ENCODE assay signal across 10 cellular contexts in genomic region chr5:60810438-60811085, GRCh38. TPM values are rescaled to one million over a fixed set of nuclear protein-coding genes. Genes with fewer than 3 reads are reported as not detected.
DNase-seq lines count a peak whose midpoint lies in the region; ATAC-seq, FAIRE-seq and TF ChIP-seq lines count a peak whose summit lies in the region.
"Had no signal": no experiment of that assay in that cellular context is flagged by ENCODE, and none has a peak within 500 bp of the region (broad histone marks: within the 10 kb centered on the region; RNA-seq: fewer than 3 reads in every experiment).

No MANE protein-coding gene starts in this region.

- H3K27me3 ChIP-seq in GM12878 (replicated peaks in 1 of 2; ENCODE audit: control insufficient read depth in 2 of 2, insufficient read depth in 2 of 2, low read length in 1 of 2) = no peaks in the 10 kb centered on the region
- no peaks in the 10 kb centered on the region for H3K27me3 ChIP-seq in heart right ventricle

- no peak for TF ChIP-seq EP300 in GM12878 (IDR thresholded peaks at IDR 0.05; ENCODE audit: borderline replicate concordance in 1 of 2, control insufficient read depth in 1 of 2, low read depth in 2 of 2, low read length in 2 of 2)

- H3K4me1 ChIP-seq in GM12878 (ENCODE audit: control insufficient read depth, insufficient read depth, low read length) (no peaks in the 10 kb centered on the region), heart right ventricle (no peaks in the 10 kb centered on the region)

- no peak for FAIRE-seq in GM12878 (lab: Jason Lieb, UNC)

- H4K20me1 ChIP-seq in GM12878 (ENCODE audit: control insufficient read depth, insufficient read depth) = no peaks in the 10 kb centered on the region

- in situ Hi-C loops in GM12878 (cut with MboI) = no loop called here

- no peaks in the 10 kb centered on the region for H3K79me2 ChIP-seq in GM12878 (ENCODE audit: control insufficient read depth, insufficient read depth, low read length)

- POLR2A ChIA-PET in GM12878 (lab: Charles Lee) = no interaction called here

- no peak overlapping the region for H3K4me3 ChIP-seq in GM12878
- H3K4me3 ChIP-seq in heart right ventricle = no peak overlapping the region

- no peak overlapping the region for H3K9ac ChIP-seq in GM12878 (ENCODE audit: control insufficient read depth, insufficient read depth, low read length)

- BruUV-seq in GM12878 (replicated peaks; lab: Mats Ljungman, UMichigan) = no TSS peak

- RAD21 ChIA-PET in GM12878 (lab: Charles Lee; ENCODE audit: unreplicated experiment) = no interaction called here

- DNase-seq in GM12878 (ENCODE audit: low read depth, low spot score) (no peak), stromal cell of bone marrow (ENCODE audit: low read depth) (peak; percentile 14), H4 (ENCODE audit: low spot score) (no peak), heart right ventricle (no peak), medulla oblongata (ENCODE audit: extremely low spot score) (no peak), NCI-H446 (lab: John Stamatoyannopoulos, UW) (no peak)
- DNase-seq: endodermal cell had no signal

- TF ChIP-seq CTCF in GM12878 (IDR thresholded peaks at IDR 0.05 in 2 of 3, conservative IDR thresholded peaks at IDR 0.05 in 1 of 3; ENCODE audit: control insufficient read depth in 2 of 3, extremely low read depth in 1 of 3, insufficient read depth in 1 of 3, low read depth in 3 of 3, low read length in 3 of 3) = no peak
- no peak for TF ChIP-seq CTCF in heart right ventricle (IDR thresholded peaks at IDR 0.05)

- intact Hi-C loops in GM12878 (cut with micrococcal nuclease; ENCODE audit: unreplicated experiment) (no loop called here), heart right ventricle (cut with DNase I) (no loop called here)

- WGBS in GM12878 (ENCODE audit: insufficient coverage, insufficient replicate concordance, low lambda C conversion rate, missing lambda C conversion rate) = 24% methylated on average over 2 of the region's 2 CpGs
- WGBS in heart right ventricle, 2 donors = 55 to 60% methylated on average over 2 of the region's 2 CpGs

- H2AFZ ChIP-seq in GM12878 (ENCODE audit: control insufficient read depth, low read depth, low read length) = no peak overlapping the region

- no peaks in the 10 kb centered on the region for H3K9me3 ChIP-seq in GM12878 (replicated peaks; ENCODE audit: control insufficient read depth, insufficient read depth, low read length)
- no peaks in the 10 kb centered on the region for H3K9me3 ChIP-seq in heart right ventricle

- H3K36me3 ChIP-seq in GM12878 (ENCODE audit: control insufficient read depth in 2 of 2, insufficient read depth in 2 of 2, low read length in 1 of 2) (no peaks in the 10 kb centered on the region), heart right ventricle (no peaks in the 10 kb centered on the region)

- H3K27ac ChIP-seq in GM12878 (ENCODE audit: control insufficient read depth, insufficient read depth) = no peak overlapping the region
- no peak overlapping the region for H3K27ac ChIP-seq in heart right ventricle

- SMC1A ChIA-PET in GM12878 (lab: Charles Lee; ENCODE audit: uncharacterized antibody, unreplicated experiment) = no interaction called here

- CTCF ChIA-PET in GM12878 (lab: Yijun Ruan, JAX) = no interaction called here

- TF ChIP-seq POLR2A in GM12878 (IDR thresholded peaks at IDR 0.05; ENCODE audit: low read depth, low read length) = no peak

- ATAC-seq in GM19438 (IDR thresholded peaks at IDR 0.05; ENCODE audit: low read depth, unreplicated experiment) (peak; percentile 97), HG03108 (IDR thresholded peaks at IDR 0.05; ENCODE audit: unreplicated experiment) (peak; percentile 88), GM12878 (peak; percentile 44), heart right ventricle (no peak)
- ATAC-seq: SK-N-SH treated with all-trans-retinoic acid at 6 μM for 48 hours had no signal

- TF ChIP-seq RAD21 in GM12878 (IDR thresholded peaks at IDR 0.05; ENCODE audit: insufficient read depth, low read depth, low read length) = no peak

- H3K4me2 ChIP-seq in GM12878 (ENCODE audit: control insufficient read depth, insufficient read depth) = no peak overlapping the region

TF ChIP-seq in GM12878, 131 proteins besides CTCF, POLR2A, EP300 and RAD21 (continues in another document):
- no peak for TF ChIP-seq POLR2AphosphoS5 (IDR thresholded peaks at IDR 0.05; ENCODE audit: low read length)
- TF ChIP-seq NFXL1 (IDR thresholded peaks at IDR 0.05; ENCODE audit: borderline replicate concordance) = no peak
- no peak for TF ChIP-seq ZZZ3 (IDR thresholded peaks at IDR 0.05; ENCODE audit: control insufficient read depth, insufficient read length, low read depth)
- TF ChIP-seq POLR2AphosphoS2 (IDR thresholded peaks at IDR 0.05; ENCODE audit: low read depth, low read length) = no peak
- no peak for TF ChIP-seq KDM1A (IDR thresholded peaks at IDR 0.05; ENCODE audit: borderline replicate concordance)
- no peak for TF ChIP-seq MLLT1 (IDR thresholded peaks at IDR 0.05)
- TF ChIP-seq ZNF622 (IDR thresholded peaks at IDR 0.05) = no peak
- no peak for TF ChIP-seq RB1 (IDR thresholded peaks at IDR 0.05; ENCODE audit: borderline replicate concordance)
- no peak for TF ChIP-seq NRF1 (conservative IDR thresholded peaks at IDR 0.05; ENCODE audit: low read depth, low read length)
- TF ChIP-seq TCF12 (IDR thresholded peaks at IDR 0.05; ENCODE audit: low read depth, low read length) = no peak
- TF ChIP-seq ATF2 (IDR thresholded peaks at IDR 0.05; ENCODE audit: low read length) = no peak
- TF ChIP-seq IKZF1 (conservative IDR thresholded peaks at IDR 0.05) = no peak

RNA-seq across cellular contexts. Expression of gene ELOVL7, which starts 33.5 kb away (rescaled TPM):
- 1.3 and 2.9 TPM in 2 replicates for total RNA-seq in GM12878 (2013; cell fraction: nucleolus; rRNA removed)
- total RNA-seq in GM12878 (2014; rRNA removed) (0.68 and 1.3 TPM in 2 replicates), GM12878 (2014; rRNA removed; fragmentation: Illumina TruSeq; extraction: Trizol) (0.97 and 1.1 TPM in 2 replicates), GM12878 (2021) (0.95 and 1.1 TPM in 2 replicates), heart right ventricle (1 to 10 TPM in 2 of 10 donors, under 1 TPM in 8; 0.23 to 2.0 (median 0.59) TPM)
- polyA plus RNA-seq in GM12878 (2011; ENCODE audit: low read depth) = 0.52 TPM
- polyA plus RNA-seq in GM12878 (2011; rRNA removed) (0.27 and 1.0 TPM in 2 replicates), GM12878 (2014; fragmentation: Illumina TruSeq; extraction: Trizol) (0.78 and 0.90 TPM in 2 replicates), GM12878 (2014; fragmentation: Nextera tagmentation; extraction: Ambion mirVana) (under 1 TPM; 0.26 to 0.27 TPM), GM12878 (2014; rRNA removed) (0.44 and 1.1 TPM in 2 replicates), GM12878 (2016; fragmentation: Nextera tagmentation; extraction: Ambion mirVana) (1 to 10 TPM; 1.1 to 1.2 TPM), heart right ventricle (1 to 10 TPM in 1 of 2 donors, under 1 TPM in 1; 0.16 to 1.3 TPM)
- polyA plus RNA-seq in GM12878 (2011; cell fraction: cytosol; rRNA removed) = 0.13 and 0.18 TPM in 2 replicates
- polyA plus RNA-seq in GM12878 (2011; cell fraction: nucleus; rRNA removed) = 1.1 and 1.2 TPM in 2 replicates
- polyA plus RNA-seq in GM12878 (2012) = 0.24 and 0.31 TPM in 2 replicates
- polyA minus RNA-seq in GM12878 (2011; rRNA and poly(A)+ RNA removed) = 0.21 and 0.73 TPM in 2 replicates
- not detected in 2 replicates for polyA minus RNA-seq in GM12878 (2011; cell fraction: cytosol; rRNA and poly(A)+ RNA removed)
- polyA minus RNA-seq in GM12878 (2011; cell fraction: nucleus; rRNA and poly(A)+ RNA removed) = 0.12 and 0.19 TPM in 2 replicates
- total RNA-seq in H4 (2014; rRNA removed; shearing (Covaris generic)) = 8.6 and 10.4 TPM in 2 replicates

Comparison
In these comparisons a context has a peak if more than half of its experiments do, and no peak if none do; other contexts are left out.
1. ATAC-seq: peak in GM19438 (single experiment), HG03108 (single experiment) and GM12878 (single experiment); none in heart right ventricle (0 of 8).